ENCODE assay signal across 27 cellular contexts in the genomic region with DNA sequence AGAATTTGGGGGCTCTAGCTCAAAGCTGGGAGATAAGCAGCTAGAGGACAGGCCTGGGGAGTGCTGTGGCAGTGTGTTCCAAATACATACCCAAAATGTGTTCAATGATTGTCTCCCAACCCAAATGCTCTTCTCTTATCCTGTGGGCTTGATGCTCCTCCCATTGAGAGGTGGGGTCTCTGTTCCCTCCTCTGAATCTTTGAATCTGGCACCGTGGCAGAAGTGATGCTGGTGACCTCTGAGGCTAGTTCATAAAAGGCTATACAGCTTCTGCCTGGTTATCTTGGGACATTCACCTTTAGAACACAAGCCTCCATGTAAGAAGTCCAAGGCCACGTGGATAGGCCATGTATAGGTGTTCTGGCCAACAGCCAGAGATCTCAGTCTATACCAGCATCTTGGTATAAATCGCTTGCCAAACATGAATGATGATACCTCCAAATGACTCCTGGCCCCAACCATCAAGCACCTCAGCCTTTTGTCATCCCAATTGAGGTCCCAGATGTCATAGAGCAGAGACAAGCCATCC. TPM values are rescaled to one million over a fixed set of nuclear protein-coding genes. Genes with fewer than 3 reads are reported as not detected.
"Had no signal": no experiment of that assay in that cellular context is flagged by ENCODE, and none has a peak within 500 bp of the region (broad histone marks: within the 10 kb centered on the region; RNA-seq: fewer than 3 reads in every experiment).

No MANE protein-coding gene starts in this region.

- H3K27me3 Mint-ChIP-seq: effector memory CD8-positive, alpha-beta T cell; memory B cell; naive B cell; natural killer cell treated with Interleukin-12 subunit alpha and Interleukin-12 subunit beta and Interleukin-15 and Interleukin-18, amount 100 ng/mL, for 72 hours; stimulated activated naive B cell treated with anti-CD40 and anti-IgM and Interleukin-4, amounts not matched to agents 10 μg/mL and 1 μg/mL and 100 μg/mL, for 72 hours; stimulated activated naive CD8-positive, alpha-beta T cell treated with anti-CD3 and anti-CD28 coated beads, Interleukin-15, amount 100 ng/mL, for 72 hours had no signal

- H3K27ac Mint-ChIP-seq: effector memory CD8-positive, alpha-beta T cell; immature natural killer cell; memory B cell; mesothelial cell of epicardium; natural killer cell treated with Interleukin-12 subunit alpha and Interleukin-12 subunit beta and Interleukin-15 and Interleukin-18, amount 100 ng/mL, for 72 hours; neural progenitor cell; stimulated activated naive B cell treated with anti-CD40 and anti-IgM and Interleukin-4, amounts not matched to agents 10 μg/mL and 1 μg/mL and 100 μg/mL, for 72 hours; stimulated activated naive CD8-positive, alpha-beta T cell treated with anti-CD3 and anti-CD28 coated beads, Interleukin-15, amount 100 ng/mL, for 72 hours had no signal

- H3K36me3 Mint-ChIP-seq: natural killer cell treated with Interleukin-12 subunit alpha and Interleukin-12 subunit beta and Interleukin-15 and Interleukin-18, amount 100 ng/mL, for 72 hours had no signal

- H3K27me3 ChIP-seq: neural progenitor cell, right atrium auricular region, sigmoid colon, suprapubic skin, thyroid gland had no signal

- H3K4me1 ChIP-seq: neural progenitor cell, parathyroid adenoma, prostate gland, right atrium auricular region, sigmoid colon, suprapubic skin, thyroid gland had no signal

- H3K9me3 ChIP-seq: mucosa of descending colon, prostate gland, right atrium auricular region, sigmoid colon, suprapubic skin, thyroid gland had no signal

- FAIRE-seq: frontal cortex had no signal

- H3K9me3 Mint-ChIP-seq: effector memory CD8-positive, alpha-beta T cell; immature natural killer cell; memory B cell; mesothelial cell of epicardium; naive B cell; natural killer cell treated with Interleukin-12 subunit alpha and Interleukin-12 subunit beta and Interleukin-15 and Interleukin-18, amount 100 ng/mL, for 72 hours; neural progenitor cell; stimulated activated naive B cell treated with anti-CD40 and anti-IgM and Interleukin-4, amounts not matched to agents 10 μg/mL and 1 μg/mL and 100 μg/mL, for 72 hours; stimulated activated naive CD8-positive, alpha-beta T cell treated with anti-CD3 and anti-CD28 coated beads, Interleukin-15, amount 100 ng/mL, for 72 hours had no signal

- DNase-seq: cortex of kidney; effector memory CD8-positive, alpha-beta T cell; hypothalamus; immature natural killer cell; islet precursor cell; kidney glomerular epithelial cell; left colon; left ventricle myocardium superior; mucosa of descending colon; naive B cell; sigmoid colon; stimulated activated CD4-positive, alpha-beta T cell treated with anti-CD3 and anti-CD28 coated beads, Interleukin-15, amount 100 ng/mL, for 24 hours; stimulated activated CD4-positive, alpha-beta T cell treated with anti-CD3 and anti-CD28 coated beads, Interleukin-2, amount 100 ng/mL, for 48 hours; stimulated activated naive B cell treated with anti-CD40 and anti-IgM and Interleukin-4, amounts not matched to agents 10 μg/mL and 1 μg/mL and 100 μg/mL, for 72 hours; stimulated activated naive CD8-positive, alpha-beta T cell treated with anti-CD3 and anti-CD28 coated beads, Interleukin-15, amount 100 ng/mL, for 72 hours; thyroid gland; trophoblast cell had no signal

- H3K27ac ChIP-seq: neural progenitor cell, parathyroid adenoma, prostate gland, right atrium auricular region, sigmoid colon, suprapubic skin, thyroid gland had no signal

- H3K4me3 ChIP-seq: lung, mucosa of descending colon, neural progenitor cell, prostate gland, right atrium auricular region, sigmoid colon, suprapubic skin, thyroid gland had no signal

- ATAC-seq: effector memory CD8-positive, alpha-beta T cell; left colon; left ventricle myocardium superior; mucosa of descending colon; natural killer cell treated with Interleukin-12 subunit alpha and Interleukin-12 subunit beta and Interleukin-15 and Interleukin-18, amount 100 ng/mL, for 72 hours; stimulated activated naive B cell treated with anti-CD40 and anti-IgM and Interleukin-4, amounts not matched to agents 10 μg/mL and 1 μg/mL and 100 μg/mL, for 72 hours; stimulated activated naive CD8-positive, alpha-beta T cell treated with anti-CD3 and anti-CD28 coated beads, Interleukin-15, amount 100 ng/mL, for 72 hours had no signal

- H3K4me1 Mint-ChIP-seq: immature natural killer cell; neural progenitor cell; stimulated activated naive B cell treated with anti-CD40 and anti-IgM and Interleukin-4, amounts not matched to agents 10 μg/mL and 1 μg/mL and 100 μg/mL, for 72 hours had no signal

- H3K4me3 Mint-ChIP-seq: effector memory CD8-positive, alpha-beta T cell; immature natural killer cell; memory B cell; mesothelial cell of epicardium; naive B cell; natural killer cell treated with Interleukin-12 subunit alpha and Interleukin-12 subunit beta and Interleukin-15 and Interleukin-18, amount 100 ng/mL, for 72 hours; neural progenitor cell; stimulated activated naive B cell treated with anti-CD40 and anti-IgM and Interleukin-4, amounts not matched to agents 10 μg/mL and 1 μg/mL and 100 μg/mL, for 72 hours; stimulated activated naive CD8-positive, alpha-beta T cell treated with anti-CD3 and anti-CD28 coated beads, Interleukin-15, amount 100 ng/mL, for 72 hours had no signal

- H3K36me3 ChIP-seq: neural progenitor cell had no signal

RNA-seq across cellular contexts. Expression of gene MYBL2, which starts 15.9 kb away (rescaled TPM):
- total RNA-seq: right atrium auricular region had no signal
